8 cellular contexts compared by ENCODE assay signal in genomic region chr10:117374506-117375359, GRCh38. TPM values are rescaled to one million over a fixed set of nuclear protein-coding genes. Genes with fewer than 3 reads are reported as not detected.
DNase-seq lines count a peak whose midpoint lies in the region; ATAC-seq and TF ChIP-seq lines count a peak whose summit lies in the region.

No MANE protein-coding gene starts in this region.

- peaks cover 48% of the 10 kb centered on the region for H3K4me1 ChIP-seq in suprapubic skin

- TF ChIP-seq POLR2A in suprapubic skin (IDR thresholded peaks at IDR 0.05): no peak

- H3K36me3 Mint-ChIP-seq in activated CD8-positive, alpha-beta T cell treated with anti-CD3 and anti-CD28 coated beads, Interleukin-2, amount 10 ng/mL, durations not matched to agents 7 days and 5 days (ENCODE audit: low read depth): peaks cover 9% of the 10 kb centered on the region

- TF ChIP-seq CTCF in suprapubic skin (IDR thresholded peaks at IDR 0.05): no peak

- no peaks in the 10 kb centered on the region for H3K9me3 Mint-ChIP-seq in activated CD8-positive, alpha-beta T cell treated with anti-CD3 and anti-CD28 coated beads, Interleukin-2, amount 10 ng/mL, durations not matched to agents 7 days and 5 days (ENCODE audit: insufficient read depth)

- CTCF ChIA-PET in activated CD8-positive, alpha-beta T cell treated with anti-CD3 and anti-CD28 coated beads, Interleukin-2, amount 10 ng/mL, durations not matched to agents 7 days and 5 days (lab: Charles Lee): interaction anchor here (0.8 to 1.7 kb wide), 6 partner anchors 15 to 158 kb away, joined by 3 to 12 read pairs (median 3); no protein-coding TSS in a partner anchor

- peak overlapping the region; percentile 86 for H3K27ac Mint-ChIP-seq in activated CD8-positive, alpha-beta T cell treated with anti-CD3 and anti-CD28 coated beads, Interleukin-2, amount 10 ng/mL, durations not matched to agents 7 days and 5 days

- H3K27ac ChIP-seq in suprapubic skin: peak overlapping the region; percentile 96

- peak; percentile 35 for ATAC-seq in activated CD8-positive, alpha-beta T cell treated with anti-CD3 and anti-CD28 coated beads, Interleukin-2, amount 10 ng/mL, durations not matched to agents 7 days and 5 days
- peak; percentile 37 for ATAC-seq in esophagus mucosa

- peak overlapping the region; percentile 84 for H3K4me3 ChIP-seq in suprapubic skin

- H3K4me3 Mint-ChIP-seq in activated CD8-positive, alpha-beta T cell treated with anti-CD3 and anti-CD28 coated beads, Interleukin-2, amount 10 ng/mL, durations not matched to agents 7 days and 5 days: peak overlapping the region; percentile 87

- H3K27me3 ChIP-seq in suprapubic skin: peaks cover 4% of the 10 kb centered on the region

- no peaks in the 10 kb centered on the region for H3K36me3 ChIP-seq in suprapubic skin

- peaks cover 29% of the 10 kb centered on the region for H3K27me3 Mint-ChIP-seq in activated CD8-positive, alpha-beta T cell treated with anti-CD3 and anti-CD28 coated beads, Interleukin-2, amount 10 ng/mL, durations not matched to agents 7 days and 5 days (ENCODE audit: low read depth)

- H3K4me1 Mint-ChIP-seq in activated CD8-positive, alpha-beta T cell treated with anti-CD3 and anti-CD28 coated beads, Interleukin-2, amount 10 ng/mL, durations not matched to agents 7 days and 5 days (ENCODE audit: low read depth): peaks cover 25% of the 10 kb centered on the region

- TF ChIP-seq EP300 in suprapubic skin (IDR thresholded peaks at IDR 0.05): no peak

- peak; percentile 74 for DNase-seq in NCI-H146 (lab: John Stamatoyannopoulos, UW)
- DNase-seq in NCI-H146 treated with DMSO at 0.1 percent for 48 hours (lab: John Stamatoyannopoulos, UW; ENCODE audit: unreplicated experiment): no peak
- DNase-seq in H4 (ENCODE audit: low spot score): peak; percentile 9
- peak; percentile 65 to 66 for DNase-seq in Kasumi-1 (lab: John Stamatoyannopoulos, UW)
- peak; percentile 41 for DNase-seq in activated CD8-positive, alpha-beta T cell treated with anti-CD3 and anti-CD28 coated beads, Interleukin-2, amount 10 ng/mL, durations not matched to agents 7 days and 5 days
- DNase-seq in mucosa of gallbladder (ENCODE audit: low spot score): peak; percentile 20
- peak; percentile 79 to 83 for DNase-seq in suprapubic skin (ENCODE audit: low spot score in 2 of 2)

- 3% methylated on average over 7 of the region's 92 CpGs for WGBS in suprapubic skin

- H3K9me3 ChIP-seq in suprapubic skin: no peaks in the 10 kb centered on the region

- POLR2A ChIA-PET in activated CD8-positive, alpha-beta T cell treated with anti-CD3 and anti-CD28 coated beads, Interleukin-2, amount 10 ng/mL, durations not matched to agents 7 days and 5 days (lab: Charles Lee): interaction anchor here (0.9 kb wide), 1 partner anchor 157 kb away, joined by 4 read pairs; no protein-coding TSS in a partner anchor

RNA-seq across cellular contexts. Expression of gene PDZD8, which starts 0.5 kb away (rescaled TPM):
- total RNA-seq in H4 (2014; rRNA removed; shearing (Covaris generic)): 9.5 and 11.0 TPM in 2 replicates
- total RNA-seq in activated CD8-positive, alpha-beta T cell treated with anti-CD3 and anti-CD28 coated beads, Interleukin-2, amount 10 ng/mL, durations not matched to agents 7 days and 5 days: 10 to 100 TPM; 11.2 to 12.5 TPM
- total RNA-seq in esophagus mucosa: 39.0 TPM
- total RNA-seq in mucosa of gallbladder: 97.1 TPM
- 10 to 100 TPM; 23.7 to 46.2 (median 36.4) TPM for total RNA-seq in suprapubic skin
